Comparison of ENCODE assay signal across 8 cellular contexts in the genomic region with DNA sequence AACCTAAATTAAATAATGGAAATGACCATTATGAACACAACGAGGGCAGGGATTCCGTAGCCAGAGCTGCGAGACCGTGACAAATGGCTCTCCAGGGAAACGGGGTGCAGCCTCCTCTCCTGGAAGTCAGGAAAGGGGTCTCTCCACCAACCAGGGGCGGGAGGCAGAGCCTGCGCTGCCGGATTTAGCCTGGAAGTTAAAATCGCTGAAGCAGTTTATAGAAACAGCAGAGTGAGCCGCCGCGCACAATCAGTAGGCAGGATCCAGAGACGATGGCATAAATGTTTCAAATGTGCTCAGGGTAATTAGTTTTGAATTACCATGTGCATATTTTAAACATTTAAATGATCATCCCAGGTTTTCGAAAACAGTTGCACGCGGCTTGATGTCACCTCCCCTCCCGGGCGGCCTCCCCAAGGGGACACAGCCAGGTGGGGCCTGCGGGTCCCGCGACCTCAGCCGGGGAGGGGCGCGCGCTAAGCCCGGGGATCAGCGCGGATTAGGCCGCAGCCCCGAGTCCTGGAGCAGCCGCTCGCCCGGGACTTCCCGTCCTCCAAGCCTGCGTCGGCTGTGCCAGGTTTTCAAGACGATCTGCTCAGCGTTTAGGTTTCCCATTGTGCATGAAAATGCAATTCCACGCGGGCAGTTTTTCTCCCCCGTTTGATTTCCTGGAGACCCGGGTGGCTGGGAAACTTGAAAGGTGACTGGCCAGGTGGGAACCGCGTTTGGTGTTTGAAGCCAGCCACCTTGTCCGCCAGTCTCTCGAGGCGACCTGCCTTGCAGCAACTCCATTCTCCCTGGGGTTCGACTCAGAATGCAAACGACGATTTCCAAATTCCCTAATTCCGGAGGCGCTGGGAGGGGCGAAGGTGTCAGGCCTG.
A peak's percentile ranks its signal among the peaks of the same experiment; 100 is the strongest.
DNase-seq lines count a peak whose midpoint lies in the region; ATAC-seq and TF ChIP-seq lines count a peak whose summit lies in the region.

No MANE protein-coding gene starts in this region.

- no peaks in the 10 kb centered on the region for H3K79me2 ChIP-seq in neural cell (replicated peaks; ENCODE audit: insufficient read depth, low read length)

- peak overlapping the region; percentile 70 for H3K4me2 ChIP-seq in neural cell (ENCODE audit: low read length)

- ATAC-seq in effector memory CD8-positive, alpha-beta T cell (replicated peaks) = peak; percentile 64
- no peak for ATAC-seq in HG02981 (IDR thresholded peaks at IDR 0.05; ENCODE audit: unreplicated experiment)

- H3K4me3 ChIP-seq in CD4-positive, alpha-beta memory T cell (ENCODE audit: low read length in 2 of 2) = no peak overlapping the region
- peak overlapping the region; percentile 32 for H3K4me3 ChIP-seq in NT2/D1 (ENCODE audit: insufficient read length, low read depth)
- peak overlapping the region; percentile 61 for H3K4me3 ChIP-seq in neural cell (ENCODE audit: low read length)
- H3K4me3 ChIP-seq in prostate gland = no peak overlapping the region

- WGBS in prostate gland = 14% methylated on average over 52 of the region's 53 CpGs

- no peak overlapping the region for H3K27ac Mint-ChIP-seq in CD4-positive, alpha-beta memory T cell
- no peak overlapping the region for H3K27ac Mint-ChIP-seq in effector memory CD8-positive, alpha-beta T cell

- H3K4me1 ChIP-seq in CD4-positive, alpha-beta memory T cell (ENCODE audit: insufficient read depth, low read length) = peaks cover 14% of the 10 kb centered on the region
- H3K4me1 ChIP-seq in NT2/D1 (ENCODE audit: insufficient read depth, insufficient read length) (peaks cover 8% of the 10 kb centered on the region), prostate gland (replicated peaks) (no peaks in the 10 kb centered on the region)

- H3K27me3 Mint-ChIP-seq in CD4-positive, alpha-beta memory T cell = peaks cover 31 to 41% of the 10 kb centered on the region in 2 donors
- peaks cover 56 to 71% of the 10 kb centered on the region in 2 donors for H3K27me3 Mint-ChIP-seq in effector memory CD8-positive, alpha-beta T cell

- H3K27me3 ChIP-seq in CD4-positive, alpha-beta memory T cell (ENCODE audit: insufficient read depth, low read length) = peaks cover 20% of the 10 kb centered on the region
- H3K27me3 ChIP-seq in NT2/D1 (ENCODE audit: insufficient read depth, insufficient read length) = peaks cover 14% of the 10 kb centered on the region
- H3K27me3 ChIP-seq in neural cell (ENCODE audit: insufficient read depth, low read depth, low read length) = no peaks in the 10 kb centered on the region
- no peaks in the 10 kb centered on the region for H3K27me3 ChIP-seq in prostate gland (replicated peaks; ENCODE audit: insufficient read depth)

- H3K27ac ChIP-seq in CD4-positive, alpha-beta memory T cell (ENCODE audit: low read depth, low read length) = no peak overlapping the region
- H3K27ac ChIP-seq in neural cell (ENCODE audit: low read length) (no peak overlapping the region), prostate gland (no peak overlapping the region)

- TF ChIP-seq EP300 in neural cell (conservative IDR thresholded peaks at IDR 0.05; ENCODE audit: poor library complexity, severe bottlenecking) = no peak

- TF ChIP-seq RAD21 in neural cell (conservative IDR thresholded peaks at IDR 0.05) = no peak

- no peaks in the 10 kb centered on the region for H3K36me3 Mint-ChIP-seq in CD4-positive, alpha-beta memory T cell
- no peaks in the 10 kb centered on the region for H3K36me3 Mint-ChIP-seq in effector memory CD8-positive, alpha-beta T cell (ENCODE audit: insufficient read depth)

- H3K9me3 Mint-ChIP-seq in CD4-positive, alpha-beta memory T cell = no peaks in the 10 kb centered on the region
- no peaks in the 10 kb centered on the region for H3K9me3 Mint-ChIP-seq in effector memory CD8-positive, alpha-beta T cell

- CTCF ChIA-PET in CD4-positive, alpha-beta memory T cell (lab: Charles Lee; ENCODE audit: partially characterized antibody) = interaction anchor here (0.9 kb wide), 2 partner anchors 145 to 336 kb away, joined by 3 read pairs; no protein-coding TSS in a partner anchor

- peak overlapping the region; percentile 26 to 65 (median 49) for H3K4me3 Mint-ChIP-seq in CD4-positive, alpha-beta memory T cell
- H3K4me3 Mint-ChIP-seq in effector memory CD8-positive, alpha-beta T cell = peak overlapping the region; percentile 2 to 54

- no peak overlapping the region for H2AFZ ChIP-seq in neural cell (ENCODE audit: low read depth, low read length)

- POLR2A ChIA-PET in CD4-positive, alpha-beta memory T cell (lab: Charles Lee; ENCODE audit: partially characterized antibody) = interaction anchor here (0.8 kb wide), 1 partner anchor 337 kb away, joined by 4 read pairs; no protein-coding TSS in a partner anchor

- DNase-seq in CD4-positive, alpha-beta memory T cell = peak in 3 of 5 donors; percentile 13 to 15 (median 14)
- DNase-seq in NT2/D1 (ENCODE audit: low read depth, low spot score) (no peak), prostate gland (ENCODE audit: low spot score) (no peak), kidney glomerular epithelial cell (lab: John Stamatoyannopoulos, UW) (no peak)
- peak in 1 of 3 experiments; percentile 8 for DNase-seq in effector memory CD8-positive, alpha-beta T cell
- no peak for DNase-seq in effector CD4-positive, alpha-beta T cell

- peak overlapping the region; percentile 57 for H3K9ac ChIP-seq in NT2/D1 (ENCODE audit: insufficient read length, low read depth)
- peak overlapping the region; percentile 56 for H3K9ac ChIP-seq in neural cell (ENCODE audit: low read length)

- H3K4me1 Mint-ChIP-seq in CD4-positive, alpha-beta memory T cell = peaks cover 5 to 12% (median 8%) of the 10 kb centered on the region in 4 donors
- H3K4me1 Mint-ChIP-seq in effector memory CD8-positive, alpha-beta T cell (ENCODE audit: low read depth in 2 of 2) = no peaks in the 10 kb centered on the region

- TF ChIP-seq POLR2A in prostate gland (IDR thresholded peaks at IDR 0.05) = no peak

- peaks cover 3% of the 10 kb centered on the region for H3F3A ChIP-seq in neural cell (ENCODE audit: insufficient read depth, low read length, poor library complexity, severe bottlenecking)

- no peaks in the 10 kb centered on the region for H3K9me2 ChIP-seq in neural cell (ENCODE audit: insufficient read depth, low read length)

- H3K9me3 ChIP-seq in CD4-positive, alpha-beta memory T cell (ENCODE audit: control insufficient read depth in 1 of 2, low read length in 2 of 2) = no peaks in the 10 kb centered on the region
- no peaks in the 10 kb centered on the region for H3K9me3 ChIP-seq in NT2/D1 (ENCODE audit: insufficient read depth, low read length)
- H3K9me3 ChIP-seq in neural cell (ENCODE audit: low read length) = no peaks in the 10 kb centered on the region
- H3K9me3 ChIP-seq in prostate gland = no peaks in the 10 kb centered on the region

- TF ChIP-seq CTCF in neural cell (IDR thresholded peaks at IDR 0.05; ENCODE audit: poor library complexity, severe bottlenecking) (no peak), prostate gland (IDR thresholded peaks at IDR 0.05) (no peak)

- intact Hi-C loops in CD4-positive, alpha-beta memory T cell (cut with micrococcal nuclease) = loop anchor here (1.0 to 10.0 kb wide), 3 partner anchors 117 to 336 kb away; a partner anchor contains a TSS
- intact Hi-C loops in prostate gland (cut with DNase I) = loop anchor here (1.0 to 5.0 kb wide), 2 partner anchors 118 to 134 kb away; a partner anchor contains a TSS

- H3K36me3 ChIP-seq in CD4-positive, alpha-beta memory T cell (ENCODE audit: insufficient read depth, low read length) = no peaks in the 10 kb centered on the region
- H3K36me3 ChIP-seq in NT2/D1 (ENCODE audit: insufficient read depth, insufficient read length, low read length) (no peaks in the 10 kb centered on the region), neural cell (ENCODE audit: insufficient read depth, low read length) (no peaks in the 10 kb centered on the region), prostate gland (no peaks in the 10 kb centered on the region)

- no peaks in the 10 kb centered on the region for H4K20me1 ChIP-seq in neural cell (ENCODE audit: insufficient read depth)

TF ChIP-seq in neural cell, 6 proteins besides CTCF, POLR2A, EP300 and RAD21:
- TF ChIP-seq MXI1 (conservative IDR thresholded peaks at IDR 0.05; ENCODE audit: poor library complexity, severe bottlenecking) (no peak), POLR2AphosphoS5 (IDR thresholded peaks at IDR 0.05) (peak; percentile 16)
- TF ChIP-seq, protein P1, sequence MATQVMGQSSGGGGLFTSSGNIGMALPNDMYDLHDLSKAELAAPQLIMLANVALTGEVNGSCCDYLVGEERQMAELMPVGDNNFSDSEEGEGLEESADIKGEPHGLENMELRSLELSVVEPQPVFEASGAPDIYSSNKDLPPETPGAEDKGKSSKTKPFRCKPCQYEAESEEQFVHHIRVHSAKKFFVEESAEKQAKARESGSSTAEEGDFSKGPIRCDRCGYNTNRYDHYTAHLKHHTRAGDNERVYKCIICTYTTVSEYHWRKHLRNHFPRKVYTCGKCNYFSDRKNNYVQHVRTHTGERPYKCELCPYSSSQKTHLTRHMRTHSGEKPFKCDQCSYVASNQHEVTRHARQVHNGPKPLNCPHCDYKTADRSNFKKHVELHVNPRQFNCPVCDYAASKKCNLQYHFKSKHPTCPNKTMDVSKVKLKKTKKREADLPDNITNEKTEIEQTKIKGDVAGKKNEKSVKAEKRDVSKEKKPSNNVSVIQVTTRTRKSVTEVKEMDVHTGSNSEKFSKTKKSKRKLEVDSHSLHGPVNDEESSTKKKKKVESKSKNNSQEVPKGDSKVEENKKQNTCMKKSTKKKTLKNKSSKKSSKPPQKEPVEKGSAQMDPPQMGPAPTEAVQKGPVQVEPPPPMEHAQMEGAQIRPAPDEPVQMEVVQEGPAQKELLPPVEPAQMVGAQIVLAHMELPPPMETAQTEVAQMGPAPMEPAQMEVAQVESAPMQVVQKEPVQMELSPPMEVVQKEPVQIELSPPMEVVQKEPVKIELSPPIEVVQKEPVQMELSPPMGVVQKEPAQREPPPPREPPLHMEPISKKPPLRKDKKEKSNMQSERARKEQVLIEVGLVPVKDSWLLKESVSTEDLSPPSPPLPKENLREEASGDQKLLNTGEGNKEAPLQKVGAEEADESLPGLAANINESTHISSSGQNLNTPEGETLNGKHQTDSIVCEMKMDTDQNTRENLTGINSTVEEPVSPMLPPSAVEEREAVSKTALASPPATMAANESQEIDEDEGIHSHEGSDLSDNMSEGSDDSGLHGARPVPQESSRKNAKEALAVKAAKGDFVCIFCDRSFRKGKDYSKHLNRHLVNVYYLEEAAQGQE (IDR thresholded peaks at IDR 0.05; ENCODE audit: borderline replicate concordance) = peak; percentile 32

Comparison
In these comparisons a context has a peak if more than half of its experiments do, and no peak if none do; other contexts are left out.
1. DNase-seq: peak in CD4-positive, alpha-beta memory T cell (3 of 5); none in NT2/D1 (single experiment), prostate gland (single experiment), kidney glomerular epithelial cell (single experiment) and effector CD4-positive, alpha-beta T cell (single experiment).
2. H3K4me3 ChIP-seq: peak in NT2/D1 (single experiment) and neural cell (single experiment); none in CD4-positive, alpha-beta memory T cell (0 of 2) and prostate gland (0 of 2).